ENCODE assay signal across 17 cellular contexts in the genomic region with DNA sequence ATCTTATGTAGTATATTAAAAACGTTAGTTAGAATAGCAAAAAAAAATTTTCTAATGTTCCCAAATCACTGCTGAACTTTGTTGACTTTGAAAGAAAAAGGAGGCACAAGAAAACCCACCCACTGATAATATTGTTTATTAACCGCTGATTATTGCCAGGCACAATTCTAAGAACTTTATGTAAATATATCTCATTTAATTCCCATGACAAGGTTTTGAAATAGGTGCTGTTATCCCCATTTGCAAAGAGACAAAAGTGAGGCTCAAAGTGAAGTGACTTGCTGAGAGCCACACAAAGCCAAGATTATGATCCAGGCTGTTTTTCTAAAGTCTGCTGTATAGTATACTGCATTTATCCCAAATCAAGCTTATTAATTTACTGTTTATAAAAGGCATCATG. TPM values are rescaled to one million over a fixed set of nuclear protein-coding genes. Genes with fewer than 3 reads are reported as not detected.
A peak's percentile ranks its signal among the peaks of the same experiment; 100 is the strongest.
DNase-seq lines count a peak whose midpoint lies in the region; ATAC-seq and TF ChIP-seq lines count a peak whose summit lies in the region.
"Had no signal": no experiment of that assay in that cellular context is flagged by ENCODE, and none has a peak within 500 bp of the region (broad histone marks: within the 10 kb centered on the region; RNA-seq: fewer than 3 reads in every experiment).

No MANE protein-coding gene starts in this region.

- H3K4me1 ChIP-seq in ACC112 (ENCODE audit: control insufficient read depth, insufficient read depth, low read length, unreplicated experiment) (peaks cover 9% of the 10 kb centered on the region), HEK293 (ENCODE audit: control insufficient read depth, insufficient read depth, low read length) (no peaks in the 10 kb centered on the region), PC-9 (replicated peaks; ENCODE audit: insufficient read depth) (no peaks in the 10 kb centered on the region)
- H3K4me1 ChIP-seq: neural progenitor cell had no signal

- H3K4me3 ChIP-seq in ACC112 (ENCODE audit: low read depth, low read length) (no peak overlapping the region), HEK293 (ENCODE audit: low read depth, low read length) (no peak overlapping the region), PC-9 (no peak overlapping the region)
- H3K4me3 ChIP-seq: heart right ventricle, neural progenitor cell had no signal

- ATAC-seq in GM18868 (IDR thresholded peaks at IDR 0.05; ENCODE audit: unreplicated experiment) = peak; percentile 7
- ATAC-seq in T-helper 17 cell = no peak
- no peak for ATAC-seq in GM19324 (IDR thresholded peaks at IDR 0.05; ENCODE audit: low FRiP score, unreplicated experiment)
- ATAC-seq: heart right ventricle had no signal

- H3K4me1 Mint-ChIP-seq in T-helper 17 cell = peaks cover 9% of the 10 kb centered on the region

- peaks cover 5% of the 10 kb centered on the region for H3K79me2 ChIP-seq in ACC112 (ENCODE audit: control insufficient read depth, insufficient read depth, low read length, unreplicated experiment)
- no peaks in the 10 kb centered on the region for H3K79me2 ChIP-seq in PC-9 (ENCODE audit: low read depth)

- H3K27ac Mint-ChIP-seq in T-helper 17 cell = peak overlapping the region; percentile 3
- H3K27ac Mint-ChIP-seq: activated naive CD8-positive, alpha-beta T cell treated with anti-CD3 and anti-CD28 coated beads, Interleukin-2, amount 10 ng/mL, durations not matched to agents 7 days and 5 days; neural progenitor cell; T-helper 2 cell treated with Interferon-gamma antibody and Interleukin-4, amounts not matched to agents 5 μg/mL and 100 μg/mL, for 36 hours had no signal

- H4K20me1 ChIP-seq in PC-9 (ENCODE audit: insufficient read depth) = no peaks in the 10 kb centered on the region; the same call in 1 of the 2 replicates

- intact Hi-C loops in PC-9 (cut with micrococcal nuclease; ENCODE audit: unreplicated experiment) = no loop called here

- H3K9me2 ChIP-seq in PC-9 (ENCODE audit: insufficient read depth) = no peaks in the 10 kb centered on the region

- H3K27ac ChIP-seq in ACC112 (ENCODE audit: low read depth, low read length) (peak overlapping the region; percentile 52; the same call in 1 of the 2 replicates), HEK293 (ENCODE audit: extremely low read depth, low read depth, low read length) (no peak overlapping the region), PC-9 (no peak overlapping the region)
- H3K27ac ChIP-seq: neural progenitor cell had no signal

- CTCF ChIA-PET in HEK293 (lab: Yijun Ruan, JAX) (no interaction called here), PC-9 (lab: Charles Lee) (no interaction called here)

- BruUV-seq in PC-9 (replicated peaks; lab: Mats Ljungman, UMichigan) = no TSS peak

- H3K4me3 Mint-ChIP-seq in T-helper 17 cell = no peak overlapping the region
- H3K4me3 Mint-ChIP-seq: activated naive CD8-positive, alpha-beta T cell treated with anti-CD3 and anti-CD28 coated beads, Interleukin-2, amount 10 ng/mL, durations not matched to agents 7 days and 5 days; neural progenitor cell; stimulated activated naive CD8-positive, alpha-beta T cell treated with anti-CD3 and anti-CD28 coated beads, Interleukin-15, Interleukin-2, amounts not matched to agents 100 ng/mL and 50 ng/mL, for 24 hours; T-helper 2 cell treated with Interferon-gamma antibody and Interleukin-4, amounts not matched to agents 5 μg/mL and 100 μg/mL, for 36 hours had no signal

- no peaks in the 10 kb centered on the region for H3K9me3 ChIP-seq in HEK293 (ENCODE audit: control insufficient read depth, insufficient read depth, low read depth, low read length)
- no peaks in the 10 kb centered on the region for H3K9me3 ChIP-seq in T-helper 17 cell (ENCODE audit: control insufficient read depth, low read length, poor library complexity, severe bottlenecking)
- H3K9me3 ChIP-seq in PC-9 (ENCODE audit: insufficient read depth, low read depth) = no peaks in the 10 kb centered on the region
- H3K9me3 ChIP-seq: heart right ventricle had no signal

- H3K36me3 Mint-ChIP-seq in T-helper 17 cell (ENCODE audit: low read depth) = peaks cover 11% of the 10 kb centered on the region

- TF ChIP-seq CTCF in HEK293 (tag by site-specific recombination; IDR thresholded peaks at IDR 0.05) = no peak
- no peak for TF ChIP-seq CTCF in PC-9 (conservative IDR thresholded peaks at IDR 0.05)

- POLR2A ChIA-PET in HEK293 (lab: Yijun Ruan, JAX) (no interaction called here), PC-9 (lab: Charles Lee; ENCODE audit: unreplicated experiment) (no interaction called here)

- no peaks in the 10 kb centered on the region for H3K27me3 ChIP-seq in ACC112 (ENCODE audit: insufficient read depth, low read length)
- H3K27me3 ChIP-seq in PC-9 (ENCODE audit: insufficient read depth, low read depth) = no peaks in the 10 kb centered on the region
- H3K27me3 ChIP-seq: heart right ventricle, neural progenitor cell had no signal

- H2AFZ ChIP-seq in ACC112 (ENCODE audit: low read length, unreplicated experiment) = no peak overlapping the region
- H2AFZ ChIP-seq in PC-9 = no peak overlapping the region
- H2AFZ ChIP-seq: neural progenitor cell had no signal

- peaks cover 37% of the 10 kb centered on the region for H3K36me3 ChIP-seq in ACC112 (ENCODE audit: insufficient read depth, low read length)
- H3K36me3 ChIP-seq in HEK293 (ENCODE audit: control insufficient read depth in 2 of 2, insufficient read depth in 1 of 2, low read length in 2 of 2) = peaks cover 13 to 77% of the 10 kb centered on the region in 2 experiments
- H3K36me3 ChIP-seq in PC-9 (ENCODE audit: low read depth) = peaks cover 43% of the 10 kb centered on the region

- H3F3A ChIP-seq in PC-9 (ENCODE audit: insufficient read depth, low read depth) = peaks cover 10% of the 10 kb centered on the region

- no peak overlapping the region for H3K4me2 ChIP-seq in PC-9
- H3K4me2 ChIP-seq: neural progenitor cell had no signal

- DNase-seq in T-helper 17 cell (no peak), hippocampal formation (lab: John Stamatoyannopoulos, UW) (no peak), RPMI8226 (no peak), PC-9 (no peak)
- DNase-seq: activated CD4-positive, alpha-beta T cell treated with anti-CD3 and anti-CD28 coated beads for 48 hours; activated naive CD8-positive, alpha-beta T cell treated with anti-CD3 and anti-CD28 coated beads, Interleukin-2, amount 10 ng/mL, durations not matched to agents 7 days and 5 days; activated T-cell treated with anti-CD3 and anti-CD28 coated beads for 4 hours; heart right ventricle; NCI-H2029 treated with DMSO at 0.1 percent for 48 hours; NCI-H510A had no signal

- H3K27me3 Mint-ChIP-seq in T-helper 17 cell = no peaks in the 10 kb centered on the region
- H3K27me3 Mint-ChIP-seq: activated naive CD8-positive, alpha-beta T cell treated with anti-CD3 and anti-CD28 coated beads, Interleukin-2, amount 10 ng/mL, durations not matched to agents 7 days and 5 days; stimulated activated naive CD8-positive, alpha-beta T cell treated with anti-CD3 and anti-CD28 coated beads, Interleukin-15, Interleukin-2, amounts not matched to agents 100 ng/mL and 50 ng/mL, for 24 hours had no signal

TF ChIP-seq in HEK293, 187 proteins besides CTCF, POLR2A, EP300 and RAD21:
- TF ChIP-seq ZNF561 (tag by site-specific recombination; IDR thresholded peaks at IDR 0.05; ENCODE audit: borderline replicate concordance) (no peak), ZNF664 (tag by site-specific recombination; IDR thresholded peaks at IDR 0.05) (peak; percentile 92), KLF1 (tag by site-specific recombination; IDR thresholded peaks at IDR 0.05) (no peak)

RNA-seq across cellular contexts. Expression of a gene that starts 56.4 kb away (rescaled TPM):
- total RNA-seq in T-helper 17 cell = 1 to 10 TPM; 1.9 to 2.7 TPM
- 5.1 and 8.7 TPM in 2 replicates for total RNA-seq in PC-9 (2021)

RNA-seq across cellular contexts. Expression of a gene that starts 56.6 kb away (rescaled TPM):
- total RNA-seq in T-helper 17 cell = 10 to 100 TPM; 10.0 to 10.4 TPM
- total RNA-seq in PC-9 (2021) = 7.3 and 14.2 TPM in 2 replicates
